In the genomic region with DNA sequence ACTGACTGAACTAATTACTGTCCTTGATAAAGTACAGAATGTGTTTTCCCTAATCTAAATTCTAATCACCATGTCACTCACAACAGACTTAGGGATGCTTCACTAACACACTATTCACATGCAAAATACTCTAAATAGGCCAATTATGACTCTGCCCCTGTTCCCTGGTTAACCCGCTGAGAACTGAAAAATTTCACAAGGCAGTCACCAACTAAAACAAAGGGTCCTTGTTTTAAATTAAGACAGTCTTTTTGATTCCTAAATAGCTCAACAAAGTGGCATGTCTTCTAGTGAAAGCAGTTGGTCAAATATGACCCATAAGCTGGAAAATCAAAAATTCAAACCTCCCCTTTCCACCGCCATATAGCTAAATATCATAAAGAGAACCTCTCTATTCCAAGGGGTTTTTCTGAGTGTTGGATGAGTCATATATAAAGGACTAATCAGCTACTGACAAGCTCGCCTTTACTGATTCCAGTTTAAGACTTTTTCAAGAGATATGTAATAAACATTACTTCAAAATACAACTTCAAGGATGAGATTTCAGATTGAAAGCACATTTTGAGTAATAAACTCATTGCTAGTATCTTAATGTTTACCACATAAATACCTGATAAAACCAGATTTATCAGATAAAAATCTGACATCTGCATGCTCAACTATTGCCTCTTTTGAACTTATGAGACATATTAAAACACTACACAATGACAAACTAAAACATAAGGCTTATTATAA, we compare ENCODE assay signal across 1 cellular context.
TF ChIP-seq lines count a peak whose summit lies in the region.

No MANE protein-coding gene starts in this region.

TF ChIP-seq in H1, 55 proteins besides CTCF, POLR2A, EP300 and RAD21:
- TF ChIP-seq POU5F1 (IDR thresholded peaks at IDR 0.05; ENCODE audit: low read depth, low read length) (peak; percentile 83), NANOG (IDR thresholded peaks at IDR 0.05; ENCODE audit: insufficient read depth, low read depth, low read length, poor library complexity, severe bottlenecking) (peak; percentile 80), FOSL1 (IDR thresholded peaks at IDR 0.05; ENCODE audit: insufficient read depth, low read depth, low read length) (no peak), JUN (IDR thresholded peaks at IDR 0.05; ENCODE audit: low read depth, low read length) (0 out of 2 replicates have a peak, but pooled peaks have one; percentile 23), HDAC2 (IDR thresholded peaks at IDR 0.05; ENCODE audit: borderline replicate concordance in 1 of 2, low read depth in 2 of 2, low read length in 2 of 2) (peak in 1 of 2 experiments; percentile 72; a peak in 1 of 4 replicates), ASH2L (IDR thresholded peaks at IDR 0.05; ENCODE audit: low read length) (no peak)
- TF ChIP-seq, protein P1, sequence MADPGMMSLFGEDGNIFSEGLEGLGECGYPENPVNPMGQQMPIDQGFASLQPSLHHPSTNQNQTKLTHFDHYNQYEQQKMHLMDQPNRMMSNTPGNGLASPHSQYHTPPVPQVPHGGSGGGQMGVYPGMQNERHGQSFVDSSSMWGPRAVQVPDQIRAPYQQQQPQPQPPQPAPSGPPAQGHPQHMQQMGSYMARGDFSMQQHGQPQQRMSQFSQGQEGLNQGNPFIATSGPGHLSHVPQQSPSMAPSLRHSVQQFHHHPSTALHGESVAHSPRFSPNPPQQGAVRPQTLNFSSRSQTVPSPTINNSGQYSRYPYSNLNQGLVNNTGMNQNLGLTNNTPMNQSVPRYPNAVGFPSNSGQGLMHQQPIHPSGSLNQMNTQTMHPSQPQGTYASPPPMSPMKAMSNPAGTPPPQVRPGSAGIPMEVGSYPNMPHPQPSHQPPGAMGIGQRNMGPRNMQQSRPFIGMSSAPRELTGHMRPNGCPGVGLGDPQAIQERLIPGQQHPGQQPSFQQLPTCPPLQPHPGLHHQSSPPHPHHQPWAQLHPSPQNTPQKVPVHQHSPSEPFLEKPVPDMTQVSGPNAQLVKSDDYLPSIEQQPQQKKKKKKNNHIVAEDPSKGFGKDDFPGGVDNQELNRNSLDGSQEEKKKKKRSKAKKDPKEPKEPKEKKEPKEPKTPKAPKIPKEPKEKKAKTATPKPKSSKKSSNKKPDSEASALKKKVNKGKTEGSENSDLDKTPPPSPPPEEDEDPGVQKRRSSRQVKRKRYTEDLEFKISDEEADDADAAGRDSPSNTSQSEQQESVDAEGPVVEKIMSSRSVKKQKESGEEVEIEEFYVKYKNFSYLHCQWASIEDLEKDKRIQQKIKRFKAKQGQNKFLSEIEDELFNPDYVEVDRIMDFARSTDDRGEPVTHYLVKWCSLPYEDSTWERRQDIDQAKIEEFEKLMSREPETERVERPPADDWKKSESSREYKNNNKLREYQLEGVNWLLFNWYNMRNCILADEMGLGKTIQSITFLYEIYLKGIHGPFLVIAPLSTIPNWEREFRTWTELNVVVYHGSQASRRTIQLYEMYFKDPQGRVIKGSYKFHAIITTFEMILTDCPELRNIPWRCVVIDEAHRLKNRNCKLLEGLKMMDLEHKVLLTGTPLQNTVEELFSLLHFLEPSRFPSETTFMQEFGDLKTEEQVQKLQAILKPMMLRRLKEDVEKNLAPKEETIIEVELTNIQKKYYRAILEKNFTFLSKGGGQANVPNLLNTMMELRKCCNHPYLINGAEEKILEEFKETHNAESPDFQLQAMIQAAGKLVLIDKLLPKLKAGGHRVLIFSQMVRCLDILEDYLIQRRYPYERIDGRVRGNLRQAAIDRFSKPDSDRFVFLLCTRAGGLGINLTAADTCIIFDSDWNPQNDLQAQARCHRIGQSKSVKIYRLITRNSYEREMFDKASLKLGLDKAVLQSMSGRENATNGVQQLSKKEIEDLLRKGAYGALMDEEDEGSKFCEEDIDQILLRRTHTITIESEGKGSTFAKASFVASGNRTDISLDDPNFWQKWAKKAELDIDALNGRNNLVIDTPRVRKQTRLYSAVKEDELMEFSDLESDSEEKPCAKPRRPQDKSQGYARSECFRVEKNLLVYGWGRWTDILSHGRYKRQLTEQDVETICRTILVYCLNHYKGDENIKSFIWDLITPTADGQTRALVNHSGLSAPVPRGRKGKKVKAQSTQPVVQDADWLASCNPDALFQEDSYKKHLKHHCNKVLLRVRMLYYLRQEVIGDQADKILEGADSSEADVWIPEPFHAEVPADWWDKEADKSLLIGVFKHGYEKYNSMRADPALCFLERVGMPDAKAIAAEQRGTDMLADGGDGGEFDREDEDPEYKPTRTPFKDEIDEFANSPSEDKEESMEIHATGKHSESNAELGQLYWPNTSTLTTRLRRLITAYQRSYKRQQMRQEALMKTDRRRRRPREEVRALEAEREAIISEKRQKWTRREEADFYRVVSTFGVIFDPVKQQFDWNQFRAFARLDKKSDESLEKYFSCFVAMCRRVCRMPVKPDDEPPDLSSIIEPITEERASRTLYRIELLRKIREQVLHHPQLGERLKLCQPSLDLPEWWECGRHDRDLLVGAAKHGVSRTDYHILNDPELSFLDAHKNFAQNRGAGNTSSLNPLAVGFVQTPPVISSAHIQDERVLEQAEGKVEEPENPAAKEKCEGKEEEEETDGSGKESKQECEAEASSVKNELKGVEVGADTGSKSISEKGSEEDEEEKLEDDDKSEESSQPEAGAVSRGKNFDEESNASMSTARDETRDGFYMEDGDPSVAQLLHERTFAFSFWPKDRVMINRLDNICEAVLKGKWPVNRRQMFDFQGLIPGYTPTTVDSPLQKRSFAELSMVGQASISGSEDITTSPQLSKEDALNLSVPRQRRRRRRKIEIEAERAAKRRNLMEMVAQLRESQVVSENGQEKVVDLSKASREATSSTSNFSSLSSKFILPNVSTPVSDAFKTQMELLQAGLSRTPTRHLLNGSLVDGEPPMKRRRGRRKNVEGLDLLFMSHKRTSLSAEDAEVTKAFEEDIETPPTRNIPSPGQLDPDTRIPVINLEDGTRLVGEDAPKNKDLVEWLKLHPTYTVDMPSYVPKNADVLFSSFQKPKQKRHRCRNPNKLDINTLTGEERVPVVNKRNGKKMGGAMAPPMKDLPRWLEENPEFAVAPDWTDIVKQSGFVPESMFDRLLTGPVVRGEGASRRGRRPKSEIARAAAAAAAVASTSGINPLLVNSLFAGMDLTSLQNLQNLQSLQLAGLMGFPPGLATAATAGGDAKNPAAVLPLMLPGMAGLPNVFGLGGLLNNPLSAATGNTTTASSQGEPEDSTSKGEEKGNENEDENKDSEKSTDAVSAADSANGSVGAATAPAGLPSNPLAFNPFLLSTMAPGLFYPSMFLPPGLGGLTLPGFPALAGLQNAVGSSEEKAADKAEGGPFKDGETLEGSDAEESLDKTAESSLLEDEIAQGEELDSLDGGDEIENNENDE (IDR thresholded peaks at IDR 0.05; ENCODE audit: insufficient replicate concordance, low read length) = peak; percentile 72
TF ChIP-seq in H1: peak in this region for 5.
